Comparison of ENCODE assay signal across 10 cellular contexts in genomic region chr5:112930082-112930344, GRCh38. TPM values are rescaled to one million over a fixed set of nuclear protein-coding genes. Genes with fewer than 3 reads are reported as not detected.
DNase-seq lines count a peak whose midpoint lies in the region; ATAC-seq, FAIRE-seq and TF ChIP-seq lines count a peak whose summit lies in the region.
"Had no signal": no experiment of that assay in that cellular context is flagged by ENCODE, and none has a peak within 500 bp of the region (broad histone marks: within the 10 kb centered on the region; RNA-seq: fewer than 3 reads in every experiment).

No MANE protein-coding gene starts in this region.

- H3K27ac Mint-ChIP-seq in activated CD4-positive, alpha-beta T cell treated with anti-CD3 and anti-CD28 coated beads, Interleukin-2, amount 10 ng/mL, durations not matched to agents 24 days and 14 days, result peak overlapping the region; percentile 17
- peak overlapping the region in 7 of 10 donors; percentile 3 to 74 (median 18) for H3K27ac Mint-ChIP-seq in naive thymus-derived CD8-positive, alpha-beta T cell

- no peak for TF ChIP-seq POLR2A in GM12892 (IDR thresholded peaks at IDR 0.05; ENCODE audit: low read depth, low read length)

- peak; percentile 55 for ATAC-seq in HG02852 (IDR thresholded peaks at IDR 0.05; ENCODE audit: unreplicated experiment)
- peak; percentile 91 to 94 for ATAC-seq in naive thymus-derived CD8-positive, alpha-beta T cell

- intact Hi-C loops in activated CD4-positive, alpha-beta T cell treated with anti-CD3 and anti-CD28 coated beads, Interleukin-2, amount 10 ng/mL, durations not matched to agents 24 days and 14 days (cut with micrococcal nuclease), result no loop called here

- H3K4me1 Mint-ChIP-seq in activated CD4-positive, alpha-beta T cell treated with anti-CD3 and anti-CD28 coated beads, Interleukin-2, amount 10 ng/mL, durations not matched to agents 24 days and 14 days, result peaks cover 43% of the 10 kb centered on the region
- peaks cover 17 to 64% (median 38%) of the 10 kb centered on the region in 4 donors for H3K4me1 Mint-ChIP-seq in naive thymus-derived CD8-positive, alpha-beta T cell

- POLR2A ChIA-PET in naive thymus-derived CD8-positive, alpha-beta T cell (lab: Charles Lee), result interaction anchor here (0.6 to 2.2 kb wide), 3 partner anchors 9 to 57 kb away, joined by 4 to 19 read pairs (median 8); partner anchors contain the start of genes DCP2 and REEP5

- no peaks in the 10 kb centered on the region for H3K36me3 Mint-ChIP-seq in activated CD4-positive, alpha-beta T cell treated with anti-CD3 and anti-CD28 coated beads, Interleukin-2, amount 10 ng/mL, durations not matched to agents 24 days and 14 days (ENCODE audit: low read depth)
- no peaks in the 10 kb centered on the region for H3K36me3 Mint-ChIP-seq in naive thymus-derived CD8-positive, alpha-beta T cell

- DNase-seq in activated CD4-positive, alpha-beta T cell treated with anti-CD3 and anti-CD28 coated beads, Interleukin-2, amount 10 ng/mL, durations not matched to agents 24 days and 14 days, result peak; percentile 78
- no peak for DNase-seq in activated CD4-positive, alpha-beta T cell treated with anti-CD3 and anti-CD28 coated beads for 4 hours
- DNase-seq in NOMO-1 treated with DMSO at 0.1 percent for 48 hours (lab: John Stamatoyannopoulos, UW; ENCODE audit: unreplicated experiment), result peak; percentile 98
- peak in 7 of 10 donors; percentile 13 to 80 (median 47) for DNase-seq in naive thymus-derived CD8-positive, alpha-beta T cell
- no peak for DNase-seq in effector CD4-positive, alpha-beta T cell
- no peak for DNase-seq in GM12892 (ENCODE audit: insufficient read length)
- DNase-seq in NCI-H187 (lab: John Stamatoyannopoulos, UW), result no peak
- DNase-seq: 8988T, pancreas had no signal

- H3K27me3 Mint-ChIP-seq in activated CD4-positive, alpha-beta T cell treated with anti-CD3 and anti-CD28 coated beads, Interleukin-2, amount 10 ng/mL, durations not matched to agents 24 days and 14 days, result no peaks in the 10 kb centered on the region
- H3K27me3 Mint-ChIP-seq in naive thymus-derived CD8-positive, alpha-beta T cell, result no peaks in the 10 kb centered on the region

- no peak for FAIRE-seq in GM12892 (lab: Jason Lieb, UNC)
- FAIRE-seq: pancreas had no signal

- H3K9me3 Mint-ChIP-seq in activated CD4-positive, alpha-beta T cell treated with anti-CD3 and anti-CD28 coated beads, Interleukin-2, amount 10 ng/mL, durations not matched to agents 24 days and 14 days, result no peaks in the 10 kb centered on the region
- H3K9me3 Mint-ChIP-seq in naive thymus-derived CD8-positive, alpha-beta T cell, result peaks cover 0 to 1% (median 0%) of the 10 kb centered on the region in 9 donors

- H3K4me3 Mint-ChIP-seq in activated CD4-positive, alpha-beta T cell treated with anti-CD3 and anti-CD28 coated beads, Interleukin-2, amount 10 ng/mL, durations not matched to agents 24 days and 14 days, result peak overlapping the region; percentile 55
- peak overlapping the region; percentile 13 to 80 (median 56) for H3K4me3 Mint-ChIP-seq in naive thymus-derived CD8-positive, alpha-beta T cell

RNA-seq across cellular contexts. Expression of gene REEP5, which starts 8.0 kb away (rescaled TPM):
- total RNA-seq in activated CD4-positive, alpha-beta T cell treated with anti-CD3 and anti-CD28 coated beads, Interleukin-2, amount 10 ng/mL, durations not matched to agents 24 days and 14 days, result 74.4 and 75.3 TPM in 2 replicates
- 10 to 100 TPM; 33.1 to 35.4 TPM for total RNA-seq in naive thymus-derived CD8-positive, alpha-beta T cell
- polyA plus RNA-seq in naive thymus-derived CD8-positive, alpha-beta T cell, result 10 to 100 TPM; 35.5 to 59.2 (median 39.3) TPM
- polyA plus RNA-seq in GM12892 (2012; ENCODE audit: missing spikeins), result 25.6 TPM

RNA-seq across cellular contexts. Expression of gene DCP2, which starts 46.6 kb away (rescaled TPM):
- 73.6 and 78.8 TPM in 2 replicates for total RNA-seq in activated CD4-positive, alpha-beta T cell treated with anti-CD3 and anti-CD28 coated beads, Interleukin-2, amount 10 ng/mL, durations not matched to agents 24 days and 14 days
- total RNA-seq in naive thymus-derived CD8-positive, alpha-beta T cell, result 10 to 100 TPM; 65.1 to 67.9 TPM
- 10 to 100 TPM; 48.3 to 53.0 (median 50.7) TPM for polyA plus RNA-seq in naive thymus-derived CD8-positive, alpha-beta T cell
- polyA plus RNA-seq in GM12892 (2012; ENCODE audit: missing spikeins), result 29.5 TPM

Comparison
In these comparisons a context has a peak if more than half of its experiments do, and no peak if none do; other contexts are left out.
1. DNase-seq: peak in activated CD4-positive, alpha-beta T cell treated with anti-CD3 and anti-CD28 coated beads, Interleukin-2, amount 10 ng/mL, durations not matched to agents 24 days and 14 days (single experiment), NOMO-1 treated with DMSO at 0.1 percent for 48 hours (single experiment) and naive thymus-derived CD8-positive, alpha-beta T cell (7 of 10); none in activated CD4-positive, alpha-beta T cell treated with anti-CD3 and anti-CD28 coated beads for 4 hours (0 of 2), effector CD4-positive, alpha-beta T cell (single experiment), GM12892 (single experiment) and NCI-H187 (0 of 2).